ENCODE assay signal across 8 cellular contexts in genomic region chr5:132103969-132104391, GRCh38. TPM values are rescaled to one million over a fixed set of nuclear protein-coding genes. Genes with fewer than 3 reads are reported as not detected.
A peak's percentile ranks its signal among the peaks of the same experiment; 100 is the strongest.
DNase-seq lines count a peak whose midpoint lies in the region; ATAC-seq and TF ChIP-seq lines count a peak whose summit lies in the region.

No MANE protein-coding gene starts in this region.

- H3K36me3 ChIP-seq in GM23248 (ENCODE audit: low read depth) (no peaks in the 10 kb centered on the region), OCI-LY3 (replicated peaks; ENCODE audit: low read depth, low read length) (no peaks in the 10 kb centered on the region), mesenchymal stem cell (ENCODE audit: control insufficient read depth in 1 of 2, insufficient read depth in 2 of 2, low read depth in 1 of 2, low read length in 2 of 2) (no peaks in the 10 kb centered on the region)

- H3K9me2 ChIP-seq in GM23248 (ENCODE audit: insufficient read depth) = no peaks in the 10 kb centered on the region

- no peaks in the 10 kb centered on the region for H3K9me3 ChIP-seq in GM23248 (ENCODE audit: low read depth)
- no peaks in the 10 kb centered on the region for H3K9me3 ChIP-seq in OCI-LY3 (ENCODE audit: insufficient read depth, low read length)
- no peaks in the 10 kb centered on the region for H3K9me3 ChIP-seq in mesenchymal stem cell (ENCODE audit: control insufficient read depth, low read length)

- H2BK12ac ChIP-seq in mesenchymal stem cell (ENCODE audit: low read length in 2 of 2) = peak overlapping the region; percentile 76 to 93

- ATAC-seq in GM18511 (IDR thresholded peaks at IDR 0.05; ENCODE audit: unreplicated experiment) = peak; percentile 22

- no peak for TF ChIP-seq CTCF in OCI-LY3 (IDR thresholded peaks at IDR 0.05; ENCODE audit: low read depth, low read length)

- 70 to 86% methylated on average over 6 of the region's 6 CpGs for WGBS in GM23248 (ENCODE audit: low coverage in 1 of 2, low lambda C conversion rate in 2 of 2, missing lambda C conversion rate in 2 of 2), 2 experiments
- 95% methylated on average over 6 of the region's 6 CpGs for WGBS in mesenchymal stem cell

- H3K79me2 ChIP-seq in GM23248 (ENCODE audit: insufficient read depth) (no peaks in the 10 kb centered on the region), OCI-LY3 (ENCODE audit: low read length) (no peaks in the 10 kb centered on the region)

- H3K4me3 ChIP-seq in GM23248 = no peak overlapping the region
- H3K4me3 ChIP-seq in OCI-LY3 (ENCODE audit: low read length) = peak overlapping the region; percentile 52
- H3K4me3 ChIP-seq in mesenchymal stem cell (ENCODE audit: insufficient read depth in 1 of 2, low read depth in 1 of 2, low read length in 2 of 2) = no peak overlapping the region

- no peak overlapping the region for H2BK120ac ChIP-seq in mesenchymal stem cell (ENCODE audit: low read depth, low read length)

- no peaks in the 10 kb centered on the region for H3K79me1 ChIP-seq in mesenchymal stem cell (replicated peaks; ENCODE audit: low read length, poor library complexity, severe bottlenecking)

- no peaks in the 10 kb centered on the region for H4K20me1 ChIP-seq in GM23248 (ENCODE audit: insufficient read depth)
- no peaks in the 10 kb centered on the region for H4K20me1 ChIP-seq in OCI-LY3 (ENCODE audit: insufficient read depth, low read length)

- peak overlapping the region; percentile 68 to 73 for H3K18ac ChIP-seq in mesenchymal stem cell (ENCODE audit: low read depth in 1 of 2, low read length in 2 of 2)

- H3K27me3 ChIP-seq in GM23248 (replicated peaks; ENCODE audit: insufficient read depth) = no peaks in the 10 kb centered on the region
- H3K27me3 ChIP-seq in OCI-LY3 (ENCODE audit: low read depth, low read length) = peaks cover 8% of the 10 kb centered on the region; the same call in 1 of the 2 replicates
- no peaks in the 10 kb centered on the region for H3K27me3 ChIP-seq in mesenchymal stem cell (ENCODE audit: control insufficient read depth in 1 of 2, insufficient read depth in 1 of 2, low read length in 2 of 2)

- H2AFZ ChIP-seq in GM23248 = no peak overlapping the region
- no peak overlapping the region for H2AFZ ChIP-seq in OCI-LY3 (ENCODE audit: low read depth, low read length)
- no peak overlapping the region for H2AFZ ChIP-seq in mesenchymal stem cell (ENCODE audit: low read depth, low read length)

- H2BK15ac ChIP-seq in mesenchymal stem cell (ENCODE audit: low read depth, poor library complexity, severe bottlenecking) = no peak overlapping the region

- peak overlapping the region in 1 of 2 experiments; percentile 5 for H3K14ac ChIP-seq in mesenchymal stem cell (ENCODE audit: low read length in 2 of 2)

- no peak overlapping the region for H4K91ac ChIP-seq in mesenchymal stem cell (ENCODE audit: low read length)

- in situ Hi-C loops in GM23248 (cut with MboI) = no loop called here

- peaks cover 18% of the 10 kb centered on the region for H3F3A ChIP-seq in GM23248 (ENCODE audit: insufficient read depth)

- H3K9ac ChIP-seq in GM23248 (peak overlapping the region; percentile 19), OCI-LY3 (ENCODE audit: low read length) (peak overlapping the region; percentile 22; the same call in 1 of the 2 replicates), mesenchymal stem cell (ENCODE audit: low read length) (peak overlapping the region; percentile 74)

- H3K4me2 ChIP-seq in GM23248 (ENCODE audit: unreplicated experiment) (peak overlapping the region; percentile 43), OCI-LY3 (ENCODE audit: low read length) (peak overlapping the region; percentile 89), mesenchymal stem cell (ENCODE audit: low read length, poor library complexity, severe bottlenecking) (no peak overlapping the region)

- peak overlapping the region; percentile 27 for H2AK5ac ChIP-seq in mesenchymal stem cell (ENCODE audit: low read length, severe bottlenecking)

- DNase-seq in GM23248 = peak; percentile 27
- no peak for DNase-seq in mesenchymal stem cell
- DNase-seq in hippocampal formation (lab: John Stamatoyannopoulos, UW) = no peak
- no peak for DNase-seq in NCI-H1417 (lab: John Stamatoyannopoulos, UW)
- DNase-seq in NCI-H1436 treated with DMSO at 0.1 percent for 48 hours (lab: John Stamatoyannopoulos, UW) = no peak
- no peak for DNase-seq in midbrain (lab: John Stamatoyannopoulos, UW)

- H3K27ac ChIP-seq in GM23248 (peak overlapping the region; percentile 79), OCI-LY3 (ENCODE audit: low read length) (peak overlapping the region; percentile 52), mesenchymal stem cell (ENCODE audit: low read length, poor library complexity, severe bottlenecking) (no peak overlapping the region)

- no peak overlapping the region for H3K23ac ChIP-seq in mesenchymal stem cell (ENCODE audit: low read length in 2 of 2)

- H3K4me1 ChIP-seq in GM23248 (ENCODE audit: insufficient read depth) = peaks cover 40% of the 10 kb centered on the region
- peaks cover 62% of the 10 kb centered on the region for H3K4me1 ChIP-seq in OCI-LY3 (ENCODE audit: low read length)
- peaks cover 13% of the 10 kb centered on the region for H3K4me1 ChIP-seq in mesenchymal stem cell (ENCODE audit: control insufficient read depth, insufficient read depth, low read depth, low read length)

- H4K8ac ChIP-seq in mesenchymal stem cell (ENCODE audit: low read length) = peak overlapping the region; percentile 87

- H3K4ac ChIP-seq in mesenchymal stem cell (ENCODE audit: low read depth in 1 of 2, low read length in 2 of 2) = peak overlapping the region in 1 of 2 experiments; percentile 29

- H2BK5ac ChIP-seq in mesenchymal stem cell (ENCODE audit: low read depth, low read length, poor library complexity, severe bottlenecking) = no peak overlapping the region

RNA-seq across cellular contexts. Expression of gene CSF2, which starts 30.4 kb away (rescaled TPM):
- not detected in 2 replicates for total RNA-seq in GM23248 (2014; rRNA removed; shearing (Covaris generic))
- not detected in 2 replicates for polyA plus RNA-seq in GM23248 (2016; fragmentation: Nextera tagmentation; extraction: Ambion mirVana)
- not detected for polyA plus RNA-seq in mesenchymal stem cell (2013, experiment 1 of 2)
- not detected for polyA plus RNA-seq in mesenchymal stem cell (2013, experiment 2 of 2)

RNA-seq across cellular contexts. Expression of gene IL3, which starts 43.5 kb away (rescaled TPM):
- total RNA-seq in GM23248 (2014; rRNA removed; shearing (Covaris generic)) = not detected in 2 replicates
- polyA plus RNA-seq in GM23248 (2016; fragmentation: Nextera tagmentation; extraction: Ambion mirVana) = not detected in 2 replicates
- polyA plus RNA-seq in mesenchymal stem cell (2013, experiment 1 of 2) = not detected
- not detected for polyA plus RNA-seq in mesenchymal stem cell (2013, experiment 2 of 2)

Comparison
In these comparisons a context has a peak if more than half of its experiments do, and no peak if none do; other contexts are left out.
1. H3K9ac ChIP-seq: peak in every context shown above with its lines; median percentile 74 in mesenchymal stem cell; 22 in OCI-LY3; 19 in GM23248.